28 cellular contexts compared by ENCODE assay signal in the genomic region with DNA sequence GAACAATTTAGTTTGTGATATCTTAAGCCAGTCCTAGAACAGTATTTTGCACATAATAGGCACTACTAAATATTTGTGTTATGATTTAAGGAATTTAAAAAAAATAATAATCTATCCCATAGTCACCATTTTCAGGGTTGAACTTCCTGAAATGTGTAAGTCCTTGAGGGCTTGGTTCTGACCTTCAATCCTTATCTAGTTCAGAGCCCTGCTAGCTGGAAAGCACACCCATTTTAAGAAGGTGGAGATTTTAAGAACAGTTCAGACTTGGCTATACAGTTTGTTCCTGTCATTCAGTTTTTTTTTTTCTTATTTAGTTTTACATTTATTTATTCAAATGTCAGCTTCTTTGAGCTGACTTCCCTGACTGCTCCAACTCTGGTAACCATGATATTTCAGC.
"Had no signal": no experiment of that assay in that cellular context is flagged by ENCODE, and none has a peak within 500 bp of the region (broad histone marks: within the 10 kb centered on the region; RNA-seq: fewer than 3 reads in every experiment).

No MANE protein-coding gene starts in this region.

- H3K9ac ChIP-seq: parathyroid adenoma had no signal

- H3K27me3 ChIP-seq: ovary, right lobe of liver, sigmoid colon, suprapubic skin, testis, tibial artery, transverse colon, upper lobe of right lung, uterus had no signal

- DNase-seq: naive thymus-derived CD8-positive, alpha-beta T cell; nephron progenitor cell; occipital lobe; ovary; posterior cingulate gyrus; psoas muscle; right cardiac atrium; right lobe of liver; sigmoid colon; small intestine; stimulated activated CD4-positive, alpha-beta T cell treated with anti-CD3 and anti-CD28 coated beads, Interleukin-12 subunit alpha, Interleukin-12 subunit beta, amount 100 ng/mL, for 4 hours; stimulated activated CD4-positive, alpha-beta T cell treated with anti-CD3 and anti-CD28 coated beads, Interleukin-1b, Interleukin-23, amount 100 ng/mL, for 48 hours; stimulated activated CD4-positive, alpha-beta T cell treated with anti-CD3 and anti-CD28 coated beads, Interleukin-4, amount 100 ng/mL, for 1 hour; stimulated activated CD4-positive, alpha-beta T cell treated with anti-CD3 and anti-CD28 coated beads, Interleukin-4, amount 100 ng/mL, for 4 hours; stimulated activated CD8-positive, alpha-beta memory T cell treated with anti-CD3 and anti-CD28 coated beads, Interleukin-4, amount 100 ng/mL, for 48 hours; stimulated activated naive CD4-positive, alpha-beta T cell; stimulated activated naive CD8-positive, alpha-beta T cell treated with anti-CD3 and anti-CD28 coated beads, Interleukin-15, amount 100 ng/mL, for 72 hours; stimulated activated naive CD8-positive, alpha-beta T cell treated with anti-CD3 and anti-CD28 coated beads, Interleukin-15, Interleukin-2, amounts not matched to agents 100 U/mL and 50 U/mL, for 24 hours; substantia nigra; testis; tibial artery; transverse colon; upper lobe of right lung; uterus had no signal

- H3K4me3 ChIP-seq: ovary, psoas muscle, right lobe of liver, sigmoid colon, suprapubic skin, testis, tibial artery, transverse colon, upper lobe of right lung, uterus had no signal

- ATAC-seq: naive thymus-derived CD8-positive, alpha-beta T cell; natural killer cell treated with Interleukin-12 subunit alpha and Interleukin-12 subunit beta and Interleukin-15 and Interleukin-18, amount 100 ng/mL, for 72 hours; psoas muscle; right cardiac atrium; right lobe of liver; stimulated activated memory B cell treated with anti-CD40 and anti-IgM and Interleukin-4, amounts not matched to agents 10 μg/mL and 1 μg/mL and 100 μg/mL, for 72 hours; stimulated activated naive CD8-positive, alpha-beta T cell treated with anti-CD3 and anti-CD28 coated beads, Interleukin-15, amount 100 ng/mL, for 72 hours; stimulated activated naive CD8-positive, alpha-beta T cell treated with anti-CD3 and anti-CD28 coated beads, Interleukin-15, Interleukin-2, amounts not matched to agents 100 U/mL and 50 U/mL, for 24 hours; upper lobe of right lung had no signal

- H3K79me2 ChIP-seq: parathyroid adenoma had no signal

- H3K9me3 ChIP-seq: ovary, psoas muscle, right lobe of liver, sigmoid colon, suprapubic skin, testis, tibial artery, transverse colon, upper lobe of right lung, uterus had no signal

- H3K4me1 ChIP-seq: parathyroid adenoma, psoas muscle, right lobe of liver, sigmoid colon, suprapubic skin, testis, tibial artery, upper lobe of right lung, uterus had no signal

- H2AFZ ChIP-seq: parathyroid adenoma had no signal

- FAIRE-seq: small intestine had no signal

- H3K36me3 ChIP-seq: ovary, right lobe of liver, sigmoid colon, suprapubic skin, tibial artery, transverse colon, upper lobe of right lung, uterus had no signal

- H3K27ac ChIP-seq: ovary, parathyroid adenoma, psoas muscle, right lobe of liver, sigmoid colon, suprapubic skin, testis, tibial artery, transverse colon, upper lobe of right lung, uterus had no signal
